ENCODE assay signal across 8 cellular contexts in genomic region chr19:2047449-2048103, GRCh38. TPM values are rescaled to one million over a fixed set of nuclear protein-coding genes. Genes with fewer than 3 reads are reported as not detected.
DNase-seq lines count a peak whose midpoint lies in the region; ATAC-seq and TF ChIP-seq lines count a peak whose summit lies in the region.

No MANE protein-coding gene starts in this region.

- POLR2A ChIA-PET in PC-9 (lab: Charles Lee; ENCODE audit: unreplicated experiment): no interaction called here
- POLR2A ChIA-PET in GM10248 (lab: Yijun Ruan, JAX): interaction anchor here (0.5 to 2.5 kb wide), 2 partner anchors 9 to 14 kb away, joined by 8 to 13 read pairs; no protein-coding TSS in a partner anchor

- peak; percentile 61 for DNase-seq in EH (ENCODE audit: low read depth)
- DNase-seq in PC-9: peak in 1 of 2 experiments; percentile 55
- no peak for DNase-seq in effector memory CD8-positive, alpha-beta T cell
- DNase-seq in psoas muscle: peak; percentile 85 to 93
- no peak for DNase-seq in cortex of kidney (lab: John Stamatoyannopoulos, UW)
- DNase-seq in DMS79 treated with DMSO at 0.1 percent for 48 hours (lab: John Stamatoyannopoulos, UW): no peak
- no peak for DNase-seq in GM10248 (ENCODE audit: extremely low spot score)

- WGBS in psoas muscle, 3 donors: 51 to 64% (median 57%) methylated on average over 13 to 22 of the region's 22 CpGs

- peak overlapping the region; percentile 81 to 96 for H3K27ac Mint-ChIP-seq in effector memory CD8-positive, alpha-beta T cell

- no peaks in the 10 kb centered on the region for H3K9me2 ChIP-seq in PC-9 (ENCODE audit: insufficient read depth)

- H3K4me1 Mint-ChIP-seq in effector memory CD8-positive, alpha-beta T cell (ENCODE audit: low read depth in 2 of 2): peaks cover 33 to 50% of the 10 kb centered on the region in 2 donors

- H4K20me1 ChIP-seq in PC-9 (ENCODE audit: insufficient read depth): peaks cover 53% of the 10 kb centered on the region

- peak overlapping the region; percentile 19 for H3K4me2 ChIP-seq in PC-9

- H3K36me3 ChIP-seq in PC-9 (ENCODE audit: low read depth): no peaks in the 10 kb centered on the region
- peaks cover 3 to 48% of the 10 kb centered on the region in 2 donors for H3K36me3 ChIP-seq in psoas muscle (ENCODE audit: insufficient read depth in 1 of 2, low read depth in 1 of 2)

- BruUV-seq in PC-9 (replicated peaks; lab: Mats Ljungman, UMichigan): no TSS peak

- H3F3A ChIP-seq in PC-9 (ENCODE audit: insufficient read depth, low read depth): no peaks in the 10 kb centered on the region

- peaks cover 92% of the 10 kb centered on the region for H3K36me3 Mint-ChIP-seq in effector memory CD8-positive, alpha-beta T cell (ENCODE audit: insufficient read depth)

- intact Hi-C loops in PC-9 (cut with micrococcal nuclease; ENCODE audit: unreplicated experiment): no loop called here
- intact Hi-C loops in psoas muscle (cut with DNase I): no loop called here

- H3K27me3 Mint-ChIP-seq in effector memory CD8-positive, alpha-beta T cell: no peaks in the 10 kb centered on the region

- no peaks in the 10 kb centered on the region for H3K9me3 ChIP-seq in PC-9 (ENCODE audit: insufficient read depth, low read depth)
- no peaks in the 10 kb centered on the region for H3K9me3 ChIP-seq in psoas muscle

- TF ChIP-seq CTCF in PC-9 (conservative IDR thresholded peaks at IDR 0.05): no peak
- TF ChIP-seq CTCF in psoas muscle (IDR thresholded peaks at IDR 0.05): no peak
- no peak for TF ChIP-seq CTCF in GM10248 (IDR thresholded peaks at IDR 0.05; ENCODE audit: control extremely low read depth, extremely low read depth, low read depth, missing control alignments)

- H3K27ac ChIP-seq in PC-9 (no peak overlapping the region), psoas muscle (peak overlapping the region; percentile 98)

- H3K27me3 ChIP-seq in PC-9 (ENCODE audit: insufficient read depth, low read depth) (no peaks in the 10 kb centered on the region), psoas muscle (ENCODE audit: insufficient read depth in 3 of 3, low read length in 2 of 3) (no peaks in the 10 kb centered on the region)

- CTCF ChIA-PET in PC-9 (lab: Charles Lee): no interaction called here
- CTCF ChIA-PET in GM10248 (lab: Yijun Ruan, JAX): interaction anchor here (1.1 to 1.4 kb wide), 2 partner anchors 9 to 119 kb away, joined by 3 to 5 read pairs; no protein-coding TSS in a partner anchor

- H3K4me3 ChIP-seq in PC-9: no peak overlapping the region
- peak overlapping the region; percentile 97 for H3K4me3 ChIP-seq in psoas muscle

- H3K9me3 Mint-ChIP-seq in effector memory CD8-positive, alpha-beta T cell: no peaks in the 10 kb centered on the region

- H3K4me1 ChIP-seq in PC-9 (replicated peaks; ENCODE audit: insufficient read depth) (peaks cover 9% of the 10 kb centered on the region; the same call in 1 of the 2 replicates), psoas muscle (peaks cover 73% of the 10 kb centered on the region)

- H3K79me2 ChIP-seq in PC-9 (ENCODE audit: low read depth): peaks cover 46% of the 10 kb centered on the region

- H2AFZ ChIP-seq in PC-9: no peak overlapping the region

- ATAC-seq in effector memory CD8-positive, alpha-beta T cell (replicated peaks): no peak
- ATAC-seq in psoas muscle: peak in 3 of 4 donors; percentile 4 to 19 (median 18)
- ATAC-seq in HG02798 (IDR thresholded peaks at IDR 0.05; ENCODE audit: poor library complexity, unreplicated experiment): no peak

- H3K4me3 Mint-ChIP-seq in effector memory CD8-positive, alpha-beta T cell: peak overlapping the region; percentile 68 to 83

RNA-seq across cellular contexts. Expression of gene MKNK2, which starts 3.5 kb away (rescaled TPM):
- total RNA-seq in PC-9 (2021) (132 and 166 TPM in 2 replicates), psoas muscle (1,000 to 10,000 TPM in 2 of 4 donors, 100 to 1,000 TPM in 2; 793 to 2,795 (median 946) TPM)
- 1,000 to 10,000 TPM in 2 of 3 donors, 100 to 1,000 TPM in 1; 888 to 1,268 (median 1,190) TPM for polyA plus RNA-seq in psoas muscle

RNA-seq across cellular contexts. Expression of gene BTBD2, which starts 32.1 kb away (rescaled TPM):
- 79.2 and 81.0 TPM in 2 replicates for total RNA-seq in PC-9 (2021)
- 10 to 100 TPM; 56.3 to 68.4 (median 61.9) TPM for total RNA-seq in psoas muscle
- 10 to 100 TPM; 30.1 to 49.0 (median 36.6) TPM for polyA plus RNA-seq in psoas muscle

RNA-seq across cellular contexts. Expression of gene MOB3A, which starts 48.5 kb away (rescaled TPM):
- total RNA-seq in PC-9 (2021): 22.8 and 28.9 TPM in 2 replicates
- total RNA-seq in psoas muscle: 10 to 100 TPM in 3 of 4 donors, 1 to 10 TPM in 1; 9.9 to 19.8 (median 17.2) TPM
- polyA plus RNA-seq in psoas muscle: 10 to 100 TPM in 2 of 3 donors, 1 to 10 TPM in 1; 8.3 to 13.5 (median 11.3) TPM

RNA-seq across cellular contexts. Expression of gene IZUMO4, which starts 49.1 kb away (rescaled TPM):
- total RNA-seq in PC-9 (2021) (1.5 and 2.4 TPM in 2 replicates), psoas muscle (1 to 10 TPM in 3 of 4 donors, under 1 TPM in 1; 0.89 to 2.8 (median 1.4) TPM)
- polyA plus RNA-seq in psoas muscle: 1 to 10 TPM in 2 of 3 donors, under 1 TPM in 1; 0.69 to 3.0 (median 2.0) TPM

Comparison
In these comparisons a context has a peak if more than half of its experiments do, and no peak if none do; other contexts are left out.
1. DNase-seq: peak in EH (single experiment) and psoas muscle (2 of 2); none in effector memory CD8-positive, alpha-beta T cell (0 of 3), cortex of kidney (single experiment), DMS79 treated with DMSO at 0.1 percent for 48 hours (single experiment) and GM10248 (single experiment).
2. ATAC-seq: peak in psoas muscle (3 of 4); none in effector memory CD8-positive, alpha-beta T cell (single experiment) and HG02798 (single experiment).